ENCODE assay signal across 8 cellular contexts in genomic region chr19:18274776-18275356, GRCh38. TPM values are rescaled to one million over a fixed set of nuclear protein-coding genes. Genes with fewer than 3 reads are reported as not detected.
DNase-seq lines count a peak whose midpoint lies in the region; ATAC-seq and TF ChIP-seq lines count a peak whose summit lies in the region.

No MANE protein-coding gene starts in this region.

- BruUV-seq in Calu3 (replicated peaks; lab: Mats Ljungman, UMichigan), result no TSS peak
- no TSS peak for BruUV-seq in mammary epithelial cell (replicated peaks; lab: Mats Ljungman, UMichigan)

- CTCF ChIA-PET in Calu3 (lab: Charles Lee) (interaction anchor here (1.1 to 1.5 kb wide), 2 partner anchors 21 to 44 kb away, joined by 3 to 5 read pairs; no protein-coding TSS in a partner anchor), mammary epithelial cell (lab: Charles Lee; ENCODE audit: low non-redundant PET) (no interaction called here)

- H3K4me1 ChIP-seq in mammary epithelial cell (ENCODE audit: insufficient read depth, low read length), result peaks cover 33% of the 10 kb centered on the region

- 13% methylated on average over 8 of the region's 13 CpGs for WGBS in mammary epithelial cell (ENCODE audit: low coverage, missing lambda C conversion rate)

- peaks cover 55% of the 10 kb centered on the region for H3K36me3 Mint-ChIP-seq in Calu3 (ENCODE audit: insufficient read depth, unreplicated experiment)
- peaks cover 25% of the 10 kb centered on the region for H3K36me3 Mint-ChIP-seq in stimulated activated memory B cell treated with anti-CD40 and anti-IgM and Interleukin-4, amounts not matched to agents 10 μg/mL and 1 μg/mL and 100 μg/mL, for 72 hours

- DNase-seq in Calu3 (peak; percentile 81), NCI-H226 (peak; percentile 85), mammary epithelial cell (peak; percentile 86), substantia nigra (lab: John Stamatoyannopoulos, UW) (peak in 44 of 49 donors; percentile 6 to 93 (median 70)), ecto neural progenitor cell (ENCODE audit: low spot score) (no peak)

- H3K27me3 ChIP-seq in mammary epithelial cell (ENCODE audit: insufficient read depth, low read length), result no peaks in the 10 kb centered on the region
- H3K27me3 ChIP-seq in layer of hippocampus (ENCODE audit: control insufficient read depth, insufficient read depth, low read length), result no peaks in the 10 kb centered on the region

- H3K4me3 ChIP-seq in mammary epithelial cell (replicated peaks in 1 of 3; ENCODE audit: insufficient read depth in 1 of 3, low read depth in 2 of 3, low read length in 3 of 3), result no peak overlapping the region

- peak overlapping the region; percentile 83 for H3K27ac Mint-ChIP-seq in Calu3 (ENCODE audit: unreplicated experiment)
- no peak overlapping the region for H3K27ac Mint-ChIP-seq in stimulated activated memory B cell treated with anti-CD40 and anti-IgM and Interleukin-4, amounts not matched to agents 10 μg/mL and 1 μg/mL and 100 μg/mL, for 72 hours

- H3K4me3 Mint-ChIP-seq in Calu3 (ENCODE audit: low read depth, unreplicated experiment), result peak overlapping the region; percentile 17
- H3K4me3 Mint-ChIP-seq in stimulated activated memory B cell treated with anti-CD40 and anti-IgM and Interleukin-4, amounts not matched to agents 10 μg/mL and 1 μg/mL and 100 μg/mL, for 72 hours, result no peak overlapping the region

- TF ChIP-seq CTCF in Calu3 (IDR thresholded peaks at IDR 0.05; ENCODE audit: unreplicated experiment), result no peak
- no peak for TF ChIP-seq CTCF in mammary epithelial cell (conservative IDR thresholded peaks at IDR 0.05 in 1 of 2, IDR thresholded peaks at IDR 0.05 in 1 of 2; ENCODE audit: extremely low read depth in 1 of 2, insufficient read depth in 1 of 2, low read depth in 1 of 2, low read length in 2 of 2)

- peaks cover 9% of the 10 kb centered on the region for H3K4me1 Mint-ChIP-seq in Calu3 (ENCODE audit: low read depth, unreplicated experiment)
- peaks cover 30% of the 10 kb centered on the region for H3K4me1 Mint-ChIP-seq in stimulated activated memory B cell treated with anti-CD40 and anti-IgM and Interleukin-4, amounts not matched to agents 10 μg/mL and 1 μg/mL and 100 μg/mL, for 72 hours

- no peak overlapping the region for H2AFZ ChIP-seq in mammary epithelial cell (ENCODE audit: low read depth, low read length)

- peak overlapping the region; percentile 27 for H3K27ac ChIP-seq in mammary epithelial cell (ENCODE audit: insufficient read depth, low read depth, low read length)
- peak overlapping the region; percentile 27 for H3K27ac ChIP-seq in layer of hippocampus (ENCODE audit: low read depth, low read length)
- H3K27ac ChIP-seq in substantia nigra (ENCODE audit: low read depth, low read length, poor library complexity, severe bottlenecking), result peak overlapping the region; percentile 58

- H3K36me3 ChIP-seq in mammary epithelial cell (ENCODE audit: insufficient read depth, low read length), result no peaks in the 10 kb centered on the region

- no peaks in the 10 kb centered on the region for H3K9me3 Mint-ChIP-seq in Calu3 (ENCODE audit: low read depth, unreplicated experiment)
- H3K9me3 Mint-ChIP-seq in stimulated activated memory B cell treated with anti-CD40 and anti-IgM and Interleukin-4, amounts not matched to agents 10 μg/mL and 1 μg/mL and 100 μg/mL, for 72 hours, result no peaks in the 10 kb centered on the region

- H3K27me3 Mint-ChIP-seq in Calu3 (ENCODE audit: unreplicated experiment), result no peaks in the 10 kb centered on the region
- H3K27me3 Mint-ChIP-seq in stimulated activated memory B cell treated with anti-CD40 and anti-IgM and Interleukin-4, amounts not matched to agents 10 μg/mL and 1 μg/mL and 100 μg/mL, for 72 hours, result no peaks in the 10 kb centered on the region

- H3K9ac ChIP-seq in mammary epithelial cell (ENCODE audit: insufficient read depth, low read length), result no peak overlapping the region

- no peaks in the 10 kb centered on the region for H4K20me1 ChIP-seq in mammary epithelial cell (ENCODE audit: insufficient read depth, low read length)

- ATAC-seq in stimulated activated memory B cell treated with anti-CD40 and anti-IgM and Interleukin-4, amounts not matched to agents 10 μg/mL and 1 μg/mL and 100 μg/mL, for 72 hours, result no peak
- ATAC-seq in GM18517 (IDR thresholded peaks at IDR 0.05; ENCODE audit: unreplicated experiment), result no peak

- dilution Hi-C loops in mammary epithelial cell (cut with HindIII; ENCODE audit: low sequenced_read_pairs), result no loop called here

- peak overlapping the region; percentile 43 for H3K4me2 ChIP-seq in mammary epithelial cell (ENCODE audit: insufficient read depth, low read depth, low read length)

- peaks cover 20% of the 10 kb centered on the region for H3K79me2 ChIP-seq in mammary epithelial cell (ENCODE audit: insufficient read depth, low read length)

- in situ Hi-C loops in mammary epithelial cell (cut with MboI; ENCODE audit: low sequenced_read_pairs in 2 of 2), result loop anchor here (5.0 to 10.0 kb wide), 3 partner anchors 47 to 140 kb away; partner anchors contain the start of genes LSM4 (in 2 of the 2) and SSBP4 (in 1 of the 2)

- intact Hi-C loops in Calu3 (cut with micrococcal nuclease; ENCODE audit: unreplicated experiment), result loop anchor here (10.0 kb wide), 1 partner anchor 140 kb away; the partner anchor contains the start of gene SSBP4
- intact Hi-C loops in mammary epithelial cell (cut with micrococcal nuclease), result loop anchor here (1.0 to 2.0 kb wide), 2 partner anchors 53 to 70 kb away; partner anchors contain the start of gene RAB3A

- H3K9me3 ChIP-seq in mammary epithelial cell (replicated peaks; ENCODE audit: insufficient read depth, low read length), result no peaks in the 10 kb centered on the region

RNA-seq across cellular contexts. Expression of gene IQCN, which starts 0.6 kb away (rescaled TPM):
- total RNA-seq in Calu3 (2022) (1.5 and 1.6 TPM in 2 replicates), mammary epithelial cell (under 1 TPM; 0.19 to 0.50 TPM)
- 0.03 TPM for polyA plus RNA-seq in mammary epithelial cell
- polyA minus RNA-seq in mammary epithelial cell, result not detected

RNA-seq across cellular contexts. Expression of gene JUND, which starts 6.6 kb away (rescaled TPM):
- total RNA-seq in Calu3 (2022), result 44.9 and 60.9 TPM in 2 replicates
- total RNA-seq in mammary epithelial cell, result 10 to 100 TPM; 59.6 to 74.0 TPM
- polyA plus RNA-seq in mammary epithelial cell, result 30.0 TPM
- 4.4 TPM for polyA minus RNA-seq in mammary epithelial cell

RNA-seq across cellular contexts. Expression of gene LSM4, which starts 48.0 kb away (rescaled TPM):
- 111 and 115 TPM in 2 replicates for total RNA-seq in Calu3 (2022)
- total RNA-seq in mammary epithelial cell, result 100 to 1,000 TPM; 127 to 182 TPM
- polyA plus RNA-seq in mammary epithelial cell, result 215 TPM
- 63.3 TPM for polyA minus RNA-seq in mammary epithelial cell

RNA-seq across cellular contexts. Expression of gene PDE4C, which starts 48.6 kb away (rescaled TPM):
- total RNA-seq in Calu3 (2022), result 0.90 and 2.4 TPM in 2 replicates
- total RNA-seq in mammary epithelial cell, result not detected
- polyA plus RNA-seq in mammary epithelial cell, result not detected
- not detected for polyA minus RNA-seq in mammary epithelial cell
